ENCODE assay signal across 8 cellular contexts in genomic region chr2:45652090-45653050, GRCh38. TPM values are rescaled to one million over a fixed set of nuclear protein-coding genes. Genes with fewer than 3 reads are reported as not detected.
DNase-seq lines count a peak whose midpoint lies in the region; ATAC-seq and TF ChIP-seq lines count a peak whose summit lies in the region.

No MANE protein-coding gene starts in this region.

- H3K4me1 ChIP-seq in SJCRH30 (peaks cover 3% of the 10 kb centered on the region), ascending aorta (peaks cover 2 to 10% of the 10 kb centered on the region in 2 donors), iPS DF 6.9 (ENCODE audit: control insufficient read depth, insufficient read depth, low read length) (no peaks in the 10 kb centered on the region)

- TF ChIP-seq CTCF in ascending aorta (IDR thresholded peaks at IDR 0.05) (no peak), retinal pigment epithelial cell (conservative IDR thresholded peaks at IDR 0.05; ENCODE audit: low read depth, low read length) (no peak)

- H3K27me3 ChIP-seq in SJCRH30 (no peaks in the 10 kb centered on the region), ascending aorta (no peaks in the 10 kb centered on the region), iPS DF 6.9 (ENCODE audit: control insufficient read depth, insufficient read depth, low read length) (peaks cover 33% of the 10 kb centered on the region)

- H3K27ac ChIP-seq in SJCRH30 (peak overlapping the region; percentile 42), ascending aorta (peak overlapping the region; percentile 95 to 96), iPS DF 6.9 (ENCODE audit: low read length) (no peak overlapping the region)

- no CpG with 5 or more reads among the region's 54 CpGs for WGBS in iPS DF 6.9 (ENCODE audit: insufficient coverage, insufficient read length)

- ATAC-seq in activated CD4-positive, CD25-positive, alpha-beta regulatory T cell treated with anti-CD3 and anti-CD28 coated beads, Interleukin-2, amount 50 U/mL, for 24 hours: no peak
- no peak for ATAC-seq in HG02973 (IDR thresholded peaks at IDR 0.05; ENCODE audit: unreplicated experiment)

- intact Hi-C loops in ascending aorta (cut with DNase I): no loop called here

- peak; percentile 38 for DNase-seq in activated CD4-positive, CD25-positive, alpha-beta regulatory T cell treated with anti-CD3 and anti-CD28 coated beads, Interleukin-2, amount 50 U/mL, for 72 hours
- peak in 1 of 2 experiments; percentile 32 for DNase-seq in SJCRH30
- peak; percentile 15 to 72 for DNase-seq in ascending aorta (ENCODE audit: low spot score in 2 of 2)
- no peak for DNase-seq in iPS DF 6.9 (ENCODE audit: low read depth, low spot score)
- DNase-seq in retinal pigment epithelial cell (ENCODE audit: low read depth): no peak
- no peak for DNase-seq in HPDE6-E6E7 (ENCODE audit: extremely low spot score)

- H3K9me3 ChIP-seq in SJCRH30 (replicated peaks) (no peaks in the 10 kb centered on the region), ascending aorta (no peaks in the 10 kb centered on the region), iPS DF 6.9 (ENCODE audit: control insufficient read depth, insufficient read depth, low read length) (no peaks in the 10 kb centered on the region)

- no peaks in the 10 kb centered on the region for H3K36me3 ChIP-seq in SJCRH30
- H3K36me3 ChIP-seq in ascending aorta: no peaks in the 10 kb centered on the region
- H3K36me3 ChIP-seq in iPS DF 6.9 (ENCODE audit: control insufficient read depth, insufficient read depth, low read length): no peaks in the 10 kb centered on the region

- H3K4me3 ChIP-seq in SJCRH30 (peak overlapping the region; percentile 66), ascending aorta (peak overlapping the region; percentile 79 to 92), iPS DF 6.9 (ENCODE audit: low read length) (peak overlapping the region; percentile 63; the same call in 1 of the 2 replicates), retinal pigment epithelial cell (ENCODE audit: low read length) (peak overlapping the region; percentile 65)

RNA-seq across cellular contexts. Expression of gene PRKCE, which starts 0.9 kb away (rescaled TPM):
- total RNA-seq in SJCRH30 (2014; rRNA removed; shearing (Covaris generic)): 9.8 and 11.9 TPM in 2 replicates
- 4.6 TPM for total RNA-seq in ascending aorta

RNA-seq across cellular contexts. Expression of gene SRBD1, which starts 41.3 kb away (rescaled TPM):
- 33.3 and 38.0 TPM in 2 replicates for total RNA-seq in SJCRH30 (2014; rRNA removed; shearing (Covaris generic))
- 7.6 TPM for total RNA-seq in ascending aorta

Comparison
In these comparisons a context has a peak if more than half of its experiments do, and no peak if none do; other contexts are left out.
1. DNase-seq: peak in activated CD4-positive, CD25-positive, alpha-beta regulatory T cell treated with anti-CD3 and anti-CD28 coated beads, Interleukin-2, amount 50 U/mL, for 72 hours (single experiment) and ascending aorta (2 of 2); none in iPS DF 6.9 (single experiment), retinal pigment epithelial cell (single experiment) and HPDE6-E6E7 (single experiment).
2. Peak in every context shown above with its lines, with median percentiles within 50 percentile points of each other: H3K4me3 ChIP-seq.